13 cellular contexts compared by ENCODE assay signal in genomic region chr5:14501353-14502162, GRCh38.
DNase-seq lines count a peak whose midpoint lies in the region; ATAC-seq and TF ChIP-seq lines count a peak whose summit lies in the region.
"Had no signal": no experiment of that assay in that cellular context is flagged by ENCODE, and none has a peak within 500 bp of the region (broad histone marks: within the 10 kb centered on the region; RNA-seq: fewer than 3 reads in every experiment).

No MANE protein-coding gene starts in this region.

- H3K4me3 ChIP-seq in astrocyte of the spinal cord (ENCODE audit: low read depth, low read length) (no peak overlapping the region), osteoblast (ENCODE audit: insufficient read depth, low read length) (no peak overlapping the region)
- H3K4me3 ChIP-seq: BLaER1, psoas muscle had no signal

- no peak overlapping the region for H2AFZ ChIP-seq in osteoblast (ENCODE audit: low read length)

- H3K9me3 ChIP-seq in osteoblast (ENCODE audit: low read depth, low read length), result no peaks in the 10 kb centered on the region
- H3K9me3 ChIP-seq: BLaER1, psoas muscle had no signal

- TF ChIP-seq CTCF in astrocyte of the spinal cord (IDR thresholded peaks at IDR 0.05; ENCODE audit: low read depth, low read length) (no peak), osteoblast (IDR thresholded peaks at IDR 0.05; ENCODE audit: extremely low read depth, low read depth, low read length) (no peak), GM13977 (IDR thresholded peaks at IDR 0.05; ENCODE audit: extremely low read depth, insufficient read depth, missing control alignments) (no peak)

- no peak overlapping the region for H3K4me2 ChIP-seq in osteoblast (ENCODE audit: insufficient read depth, low read length)
- H3K4me2 ChIP-seq: BLaER1 had no signal

- H3K27me3 ChIP-seq in osteoblast (ENCODE audit: insufficient read depth, low read length), result no peaks in the 10 kb centered on the region
- H3K27me3 ChIP-seq: BLaER1 had no signal

- in situ Hi-C loops in astrocyte of the spinal cord (cut with HindIII; ENCODE audit: low sequenced_read_pairs) (no loop called here), GM13977 (cut with MboI; ENCODE audit: low pct_unique_long_range_greater_than_20kb, low sequenced_read_pairs, unreplicated experiment) (no loop called here)

- peaks cover 18% of the 10 kb centered on the region for H4K20me1 ChIP-seq in osteoblast (ENCODE audit: insufficient read depth, low read length)

- H3K79me2 ChIP-seq in osteoblast (ENCODE audit: insufficient read depth, low read length), result peaks cover 29% of the 10 kb centered on the region

- DNase-seq in DMS79 treated with DMSO at 0.1 percent for 48 hours (lab: John Stamatoyannopoulos, UW), result peak; percentile 53
- DNase-seq in NCI-H1417 treated with DMSO at 0.1 percent for 48 hours (lab: John Stamatoyannopoulos, UW), result peak; percentile 89
- peak; percentile 40 for DNase-seq in astrocyte of the spinal cord (ENCODE audit: low read depth, low spot score)
- DNase-seq in osteoblast (ENCODE audit: insufficient read length, low spot score, missing footprints), result peak; percentile 89
- DNase-seq in GM13977 (ENCODE audit: low spot score), result no peak
- DNase-seq: activated CD4-positive, alpha-beta T cell treated with anti-CD3 and anti-CD28 coated beads, Interleukin-2, amount 50 U/mL, for 1 hour; effector CD8-positive, alpha-beta T cell; GOT3; NCI-H524 treated with DMSO at 0.1 percent for 48 hours; psoas muscle had no signal

- ATAC-seq in HG03342 (IDR thresholded peaks at IDR 0.05; ENCODE audit: unreplicated experiment), result no peak
- ATAC-seq in GM21367 (IDR thresholded peaks at IDR 0.05; ENCODE audit: unreplicated experiment), result no peak

- H3K36me3 ChIP-seq in osteoblast (ENCODE audit: insufficient read depth, low read length), result peaks cover 97% of the 10 kb centered on the region

- peak overlapping the region; percentile 13 for H3K27ac ChIP-seq in osteoblast (ENCODE audit: low read depth, low read length)
- H3K27ac ChIP-seq: BLaER1 had no signal

- H3K4me1 ChIP-seq in osteoblast (ENCODE audit: insufficient read depth, low read length), result peaks cover 5% of the 10 kb centered on the region
- H3K4me1 ChIP-seq: psoas muscle had no signal
